In genomic region chrX:10629905-10630304, GRCh38 we compare ENCODE assay signal across 34 cellular contexts.
"Had no signal": no experiment of that assay in that cellular context is flagged by ENCODE, and none has a peak within 500 bp of the region (broad histone marks: within the 10 kb centered on the region; RNA-seq: fewer than 3 reads in every experiment).

No MANE protein-coding gene starts in this region.

- H3K4me2 ChIP-seq: SK-N-SH had no signal

- DNase-seq: activated B cell treated with CpG ODN at 0.5 μM for 24 hours; activated CD4-positive, alpha-beta memory T cell treated with anti-CD3 and anti-CD28 coated beads, Interleukin-2, amount 10 ng/mL, durations not matched to agents 7 days and 5 days; activated CD4-positive, alpha-beta T cell treated with anti-CD3 and anti-CD28 coated beads for 1 hour; activated CD4-positive, alpha-beta T cell treated with anti-CD3 and anti-CD28 coated beads for 48 hours; activated CD8-positive, alpha-beta memory T cell treated with anti-CD3 and anti-CD28 coated beads for 24 hours; activated gamma-delta T cell; activated naive CD4-positive, alpha-beta T cell treated with Interleukin-2 at 50 U/mL for 16 hours; activated naive CD8-positive, alpha-beta T cell treated with anti-CD3 and anti-CD28 coated beads, Interleukin-2, amount 10 ng/mL, durations not matched to agents 7 days and 5 days; activated T-cell treated with anti-CD3 and anti-CD28 coated beads, Interleukin-2, amount 50 U/mL, for 1 hour; amygdala; body of pancreas; caudate nucleus; cerebellar nuclear complex; Karpas-422; KBM-7; MG63; MV-4-11; NCI-H1092; NCI-H1436 treated with DMSO at 0.1 percent for 48 hours; NCI-H1694 treated with DMSO at 0.1 percent for 48 hours; NCI-H2029; NCI-H345; NCI-H524 treated with DMSO at 0.1 percent for 48 hours; SHP77 treated with DMSO at 0.1 percent for 48 hours; SK-N-SH; SW 1271; T-helper 1 cell; T-helper 2 cell; T-helper 9 cell had no signal

- H3K27me3 ChIP-seq: ascending aorta, body of pancreas, MG63, SJSA1 had no signal

- ATAC-seq: body of pancreas, Panc1 had no signal

- H3K4me3 ChIP-seq: ascending aorta, body of pancreas, breast epithelium, MG63, SJSA1 had no signal

- H3K36me3 ChIP-seq: ascending aorta, breast epithelium, MG63, SJSA1 had no signal

- H3K4me1 ChIP-seq: body of pancreas, breast epithelium had no signal

- H3K9me3 ChIP-seq: ascending aorta, body of pancreas, breast epithelium, MG63, SJSA1, SK-N-SH had no signal

- H3K9ac ChIP-seq: SK-N-SH had no signal

- H3K27ac ChIP-seq: ascending aorta, body of pancreas, breast epithelium, SJSA1, VCaP had no signal

- H3K9me2 ChIP-seq: SK-N-SH had no signal
